In the genomic region with DNA sequence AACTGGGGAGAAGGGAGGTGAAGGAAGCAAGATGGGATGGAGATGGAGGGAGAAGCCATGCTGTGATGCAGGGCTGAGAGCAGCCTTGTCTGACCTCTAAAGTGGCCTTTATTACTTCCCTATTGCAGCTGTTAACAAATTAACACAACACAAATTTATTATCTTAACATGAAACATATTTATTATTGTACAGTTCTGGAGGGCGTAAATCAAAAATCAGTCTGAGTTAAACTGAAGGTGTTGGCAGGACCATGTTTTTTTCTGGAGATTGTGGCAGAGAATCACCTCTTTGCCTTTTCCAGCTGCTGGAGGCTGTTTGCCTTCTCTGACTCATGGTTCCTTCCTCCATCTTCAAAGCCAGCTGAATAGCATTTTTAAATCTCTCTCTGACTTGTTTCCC, we compare ENCODE assay signal across 30 cellular contexts. TPM values are rescaled to one million over a fixed set of nuclear protein-coding genes. Genes with fewer than 3 reads are reported as not detected.
DNase-seq lines count a peak whose midpoint lies in the region; ATAC-seq and TF ChIP-seq lines count a peak whose summit lies in the region.
"Had no signal": no experiment of that assay in that cellular context is flagged by ENCODE, and none has a peak within 500 bp of the region (broad histone marks: within the 10 kb centered on the region; RNA-seq: fewer than 3 reads in every experiment).

No MANE protein-coding gene starts in this region.

- no peak overlapping the region for H3K27ac ChIP-seq in naive thymus-derived CD4-positive, alpha-beta T cell (ENCODE audit: low read depth, low read length)
- H3K27ac ChIP-seq: 22Rv1, lower lobe of right lung, sigmoid colon, stomach, tibial artery had no signal

- peak; percentile 48 for DNase-seq in DMS53 (lab: John Stamatoyannopoulos, UW)
- DNase-seq in DMS53 treated with DMSO at 0.1 percent for 48 hours (lab: John Stamatoyannopoulos, UW; ENCODE audit: unreplicated experiment) = no peak
- peak; percentile 36 for DNase-seq in astrocyte of the spinal cord (ENCODE audit: low read depth, low spot score)
- peak; percentile 36 for DNase-seq in fibroblast of pulmonary artery (ENCODE audit: low read depth)
- no peak for DNase-seq in NCI-H524 (lab: John Stamatoyannopoulos, UW)
- no peak for DNase-seq in NCI-H1694 (lab: John Stamatoyannopoulos, UW)
- DNase-seq in naive thymus-derived CD4-positive, alpha-beta T cell = no peak
- DNase-seq: activated CD4-positive, alpha-beta T cell treated with anti-CD3 and anti-CD28 coated beads, Interleukin-2, amount 50 U/mL, for 1 hour; aorta; CD8-positive, alpha-beta T cell; DMS 273 treated with DMSO at 0.1 percent for 48 hours; effector CD8-positive, alpha-beta T cell; esophagus squamous epithelium; HFFc6; kidney; lower lobe of right lung; NCI-H1092; NCI-H2029 treated with DMSO at 0.1 percent for 48 hours; NCI-H345; Right ventricle myocardium superior; sigmoid colon; stimulated activated CD8-positive, alpha-beta memory T cell treated with anti-CD3 and anti-CD28 coated beads, Interleukin-4, amount 100 ng/mL, for 48 hours; stomach; T1000; tibial artery had no signal

- no peaks in the 10 kb centered on the region for H3K4me1 ChIP-seq in naive thymus-derived CD4-positive, alpha-beta T cell (ENCODE audit: control insufficient read depth in 2 of 2, insufficient read depth in 2 of 2, low read length in 2 of 2)
- H3K4me1 ChIP-seq: lower lobe of right lung, sigmoid colon, stomach, tibial artery had no signal

- in situ Hi-C loops in astrocyte of the spinal cord (cut with HindIII; ENCODE audit: low sequenced_read_pairs) = no loop called here

- intact Hi-C loops in naive thymus-derived CD4-positive, alpha-beta T cell (cut with micrococcal nuclease) = no loop called here

- POLR2A ChIA-PET in naive thymus-derived CD4-positive, alpha-beta T cell (lab: Charles Lee) = no interaction called here

- H3K4me3 Mint-ChIP-seq in naive thymus-derived CD4-positive, alpha-beta T cell = no peak overlapping the region
- H3K4me3 Mint-ChIP-seq: activated T-helper 17 cell treated with anti-CD3 and anti-CD28 coated beads, Interleukin-2, amount 50 U/mL, for 72 hours; CD8-positive, alpha-beta T cell; HFFc6 had no signal

- H3K9me3 Mint-ChIP-seq in naive thymus-derived CD4-positive, alpha-beta T cell = peaks cover 5 to 22% (median 12%) of the 10 kb centered on the region in 11 donors

- peaks cover 0 to 9% (median 0%) of the 10 kb centered on the region in 3 experiments for H3K9me3 ChIP-seq in naive thymus-derived CD4-positive, alpha-beta T cell (ENCODE audit: control insufficient read depth in 2 of 3, low read length in 3 of 3)

- H3K36me3 ChIP-seq in naive thymus-derived CD4-positive, alpha-beta T cell (ENCODE audit: control insufficient read depth in 2 of 3, insufficient read depth in 3 of 3, low read length in 3 of 3) = no peaks in the 10 kb centered on the region
- H3K36me3 ChIP-seq: esophagus squamous epithelium, lower lobe of right lung, sigmoid colon, stomach, tibial artery had no signal

- H3K27me3 ChIP-seq in naive thymus-derived CD4-positive, alpha-beta T cell (ENCODE audit: control insufficient read depth in 2 of 2, insufficient read depth in 2 of 2, low read length in 2 of 2) = peaks cover 0 to 3% of the 10 kb centered on the region in 2 donors
- H3K27me3 ChIP-seq: sigmoid colon, tibial artery had no signal

- TF ChIP-seq CTCF in astrocyte of the spinal cord (IDR thresholded peaks at IDR 0.05; ENCODE audit: low read depth, low read length) (no peak), fibroblast of pulmonary artery (IDR thresholded peaks at IDR 0.05; ENCODE audit: low read length, missing control alignments) (no peak)

- H3K36me3 Mint-ChIP-seq in naive thymus-derived CD4-positive, alpha-beta T cell = peaks cover 0 to 5% (median 5%) of the 10 kb centered on the region in 5 donors

- H3K27ac Mint-ChIP-seq in naive thymus-derived CD4-positive, alpha-beta T cell = no peak overlapping the region
- H3K27ac Mint-ChIP-seq: activated naive CD4-positive, alpha-beta T cell treated with anti-CD3 and anti-CD28 coated beads, Interleukin-2, amount 50 U/mL, for 72 hours; activated T-helper 17 cell treated with anti-CD3 and anti-CD28 coated beads, Interleukin-2, amount 50 U/mL, for 72 hours; CD8-positive, alpha-beta T cell; HFFc6; progenitor cell of endocrine pancreas had no signal

- peaks cover 45 to 71% (median 62%) of the 10 kb centered on the region in 5 donors for H3K27me3 Mint-ChIP-seq in naive thymus-derived CD4-positive, alpha-beta T cell

- no peaks in the 10 kb centered on the region for H3K4me1 Mint-ChIP-seq in naive thymus-derived CD4-positive, alpha-beta T cell
- H3K4me1 Mint-ChIP-seq: activated T-helper 17 cell treated with anti-CD3 and anti-CD28 coated beads, Interleukin-2, amount 50 U/mL, for 72 hours had no signal

- ATAC-seq in naive thymus-derived CD4-positive, alpha-beta T cell = no peak
- no peak for ATAC-seq in HG03442 (IDR thresholded peaks at IDR 0.05; ENCODE audit: unreplicated experiment)
- ATAC-seq: activated naive CD4-positive, alpha-beta T cell treated with anti-CD3 and anti-CD28 coated beads, Interleukin-2, amount 50 U/mL, for 72 hours; activated T-helper 17 cell treated with anti-CD3 and anti-CD28 coated beads, Interleukin-2, amount 50 U/mL, for 72 hours; CD8-positive, alpha-beta T cell; lower lobe of right lung had no signal

- no peak overlapping the region for H3K4me3 ChIP-seq in astrocyte of the spinal cord (ENCODE audit: low read depth, low read length)
- H3K4me3 ChIP-seq in fibroblast of pulmonary artery (replicated peaks; ENCODE audit: low read depth, low read length) = no peak overlapping the region
- H3K4me3 ChIP-seq in naive thymus-derived CD4-positive, alpha-beta T cell (ENCODE audit: low read length) = no peak overlapping the region
- H3K4me3 ChIP-seq: esophagus squamous epithelium, lower lobe of right lung, sigmoid colon, stomach, tibial artery had no signal

- CTCF ChIA-PET in naive thymus-derived CD4-positive, alpha-beta T cell (lab: Charles Lee) = no interaction called here

RNA-seq across cellular contexts. Expression of gene MCC, which starts 7.1 kb away (rescaled TPM):
- total RNA-seq in naive thymus-derived CD4-positive, alpha-beta T cell = 1 to 10 TPM in 3 of 5 experiments, under 1 TPM in 2; 0.56 to 3.0 (median 1.1) TPM
- polyA plus RNA-seq in naive thymus-derived CD4-positive, alpha-beta T cell = under 1 TPM; 0.72 to 0.89 TPM

RNA-seq across cellular contexts. Expression of gene YTHDC2, which starts 18.1 kb away (rescaled TPM):
- 10 to 100 TPM; 27.7 to 53.6 (median 49.2) TPM for total RNA-seq in naive thymus-derived CD4-positive, alpha-beta T cell
- 1 to 10 TPM; 8.1 to 9.4 TPM for polyA plus RNA-seq in naive thymus-derived CD4-positive, alpha-beta T cell

Comparison
In these comparisons a context has a peak if more than half of its experiments do, and no peak if none do; other contexts are left out.
1. DNase-seq: peak in DMS53 (single experiment), astrocyte of the spinal cord (single experiment) and fibroblast of pulmonary artery (single experiment); none in DMS53 treated with DMSO at 0.1 percent for 48 hours (single experiment), NCI-H524 (0 of 2), NCI-H1694 (single experiment) and naive thymus-derived CD4-positive, alpha-beta T cell (0 of 9).